Comparison of ENCODE assay signal across 22 cellular contexts in the genomic region with DNA sequence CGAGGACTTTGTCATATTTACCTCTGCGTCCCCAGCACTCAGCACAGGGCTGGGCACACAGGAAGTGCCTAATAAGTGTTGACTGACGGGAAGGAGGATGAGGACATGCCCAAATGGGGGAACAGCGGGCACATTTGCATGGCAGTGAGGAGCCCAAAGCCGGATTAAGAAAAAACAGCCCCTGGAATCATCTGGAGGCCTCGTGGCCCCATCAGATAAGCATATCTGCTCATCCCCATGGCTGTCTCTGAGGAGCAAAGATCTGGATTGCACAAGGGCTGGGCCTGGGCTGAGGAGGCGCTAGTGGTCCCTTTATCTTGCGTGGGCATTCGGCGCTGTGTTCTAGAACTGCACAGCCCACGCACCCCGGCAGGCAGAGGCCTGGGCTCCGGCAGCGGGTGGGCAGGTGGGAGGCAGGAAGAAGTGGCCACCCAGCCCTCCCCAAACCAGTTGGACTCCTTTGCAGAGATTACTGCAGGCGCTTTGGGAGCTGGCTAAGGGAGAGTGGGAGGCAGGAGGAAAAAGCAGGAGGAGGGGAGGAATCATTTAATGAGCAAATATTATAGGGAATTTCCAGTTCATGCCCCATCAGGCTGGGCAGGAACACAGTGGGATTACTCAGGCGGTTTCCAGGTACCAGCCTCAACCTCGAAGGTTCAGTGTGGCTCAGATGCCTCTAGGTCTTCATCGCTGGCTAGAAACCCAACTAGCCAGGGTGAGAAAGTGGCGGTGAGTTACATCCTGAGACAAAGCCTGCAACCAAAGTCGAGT.
DNase-seq lines count a peak whose midpoint lies in the region; ATAC-seq, FAIRE-seq and TF ChIP-seq lines count a peak whose summit lies in the region.
"Had no signal": no experiment of that assay in that cellular context is flagged by ENCODE, and none has a peak within 500 bp of the region (broad histone marks: within the 10 kb centered on the region; RNA-seq: fewer than 3 reads in every experiment).

No MANE protein-coding gene starts in this region.

- H3K27me3 Mint-ChIP-seq in activated CD8-positive, alpha-beta T cell treated with anti-CD3 and anti-CD28 coated beads, Interleukin-2, amount 10 ng/mL, durations not matched to agents 7 days and 5 days (ENCODE audit: low read depth) = peaks cover 17% of the 10 kb centered on the region

- no peaks in the 10 kb centered on the region for H3K9me3 ChIP-seq in HEK293 (ENCODE audit: control insufficient read depth, insufficient read depth, low read depth, low read length)
- H3K9me3 ChIP-seq: pancreas had no signal

- no peaks in the 10 kb centered on the region for H3K36me3 Mint-ChIP-seq in activated CD8-positive, alpha-beta T cell treated with anti-CD3 and anti-CD28 coated beads, Interleukin-2, amount 10 ng/mL, durations not matched to agents 7 days and 5 days (ENCODE audit: low read depth)

- H3K27ac ChIP-seq in HEK293 (ENCODE audit: extremely low read depth, low read depth, low read length) (no peak overlapping the region), foreskin keratinocyte (peak overlapping the region; percentile 7)
- H3K27ac ChIP-seq: pancreas had no signal

- H3K36me3 ChIP-seq in HEK293 (ENCODE audit: control insufficient read depth in 2 of 2, insufficient read depth in 1 of 2, low read length in 2 of 2) = no peaks in the 10 kb centered on the region
- H3K36me3 ChIP-seq: pancreas had no signal

- FAIRE-seq in RCC 7860 (lab: Jason Lieb, UNC) (no peak), frontal cortex (lab: Jason Lieb, UNC) (no peak)
- FAIRE-seq: colon, endometrium, pancreas had no signal

- H3K9me3 Mint-ChIP-seq in activated CD8-positive, alpha-beta T cell treated with anti-CD3 and anti-CD28 coated beads, Interleukin-2, amount 10 ng/mL, durations not matched to agents 7 days and 5 days (ENCODE audit: insufficient read depth) = no peaks in the 10 kb centered on the region

- DNase-seq in RCC 7860 (ENCODE audit: low spot score) = peak; percentile 63
- peak; percentile 81 to 85 for DNase-seq in foreskin keratinocyte
- DNase-seq in occipital lobe (lab: John Stamatoyannopoulos, UW) = peak; percentile 41
- DNase-seq in frontal cortex (ENCODE audit: low spot score in 2 of 2) = no peak
- DNase-seq in activated CD8-positive, alpha-beta T cell treated with anti-CD3 and anti-CD28 coated beads, Interleukin-2, amount 10 ng/mL, durations not matched to agents 7 days and 5 days = no peak
- DNase-seq in midbrain (lab: John Stamatoyannopoulos, UW) = no peak
- DNase-seq: activated CD4-positive, alpha-beta T cell treated with anti-CD3 and anti-CD28 coated beads for 4 hours; activated naive CD4-positive, alpha-beta T cell treated with anti-CD3 and anti-CD28 coated beads, Interleukin-2, amount 50 U/mL, for 16 hours; AML-193; foreskin fibroblast; hypothalamus; Karpas-422; NCI-H1105; NCI-H2107; NCI-H526; pancreas; stimulated activated CD8-positive, alpha-beta memory T cell treated with anti-CD3 and anti-CD28 coated beads, Interleukin-4, amount 100 ng/mL, for 48 hours; T1000 had no signal

- no peak overlapping the region for H3K4me3 Mint-ChIP-seq in activated CD8-positive, alpha-beta T cell treated with anti-CD3 and anti-CD28 coated beads, Interleukin-2, amount 10 ng/mL, durations not matched to agents 7 days and 5 days

- POLR2A ChIA-PET in HEK293 (lab: Yijun Ruan, JAX) = no interaction called here
- POLR2A ChIA-PET in activated CD8-positive, alpha-beta T cell treated with anti-CD3 and anti-CD28 coated beads, Interleukin-2, amount 10 ng/mL, durations not matched to agents 7 days and 5 days (lab: Charles Lee) = no interaction called here

- peaks cover 55% of the 10 kb centered on the region for H3K4me1 Mint-ChIP-seq in activated CD8-positive, alpha-beta T cell treated with anti-CD3 and anti-CD28 coated beads, Interleukin-2, amount 10 ng/mL, durations not matched to agents 7 days and 5 days (ENCODE audit: low read depth)

- no peaks in the 10 kb centered on the region for H3K4me1 ChIP-seq in HEK293 (ENCODE audit: control insufficient read depth, insufficient read depth, low read length)
- no peaks in the 10 kb centered on the region for H3K4me1 ChIP-seq in foreskin keratinocyte
- H3K4me1 ChIP-seq: pancreas had no signal

- CTCF ChIA-PET in HEK293 (lab: Yijun Ruan, JAX) = no interaction called here
- CTCF ChIA-PET in activated CD8-positive, alpha-beta T cell treated with anti-CD3 and anti-CD28 coated beads, Interleukin-2, amount 10 ng/mL, durations not matched to agents 7 days and 5 days (lab: Charles Lee) = no interaction called here

- peak; percentile 55 for ATAC-seq in foreskin keratinocyte
- ATAC-seq in activated CD8-positive, alpha-beta T cell treated with anti-CD3 and anti-CD28 coated beads, Interleukin-2, amount 10 ng/mL, durations not matched to agents 7 days and 5 days = no peak
- ATAC-seq: HCT116, pancreas had no signal

- TF ChIP-seq CTCF in HEK293 (tag by site-specific recombination; IDR thresholded peaks at IDR 0.05) = no peak
- TF ChIP-seq CTCF in foreskin keratinocyte (conservative IDR thresholded peaks at IDR 0.05) = no peak

- peaks cover 5% of the 10 kb centered on the region for H3K27me3 ChIP-seq in foreskin keratinocyte
- H3K27me3 ChIP-seq: pancreas had no signal

- no peak overlapping the region for H3K27ac Mint-ChIP-seq in activated CD8-positive, alpha-beta T cell treated with anti-CD3 and anti-CD28 coated beads, Interleukin-2, amount 10 ng/mL, durations not matched to agents 7 days and 5 days

- H3K4me3 ChIP-seq in HEK293 (ENCODE audit: low read depth, low read length) = no peak overlapping the region
- H3K4me3 ChIP-seq: pancreas had no signal

TF ChIP-seq in HEK293, 187 proteins besides CTCF, POLR2A, EP300 and RAD21:
- peak; percentile 97 for TF ChIP-seq EGR2 (tag by site-specific recombination; IDR thresholded peaks at IDR 0.05; ENCODE audit: low read depth)
- TF ChIP-seq ZNF140 (tag by site-specific recombination; IDR thresholded peaks at IDR 0.05) = no peak
- TF ChIP-seq ZNF585B (tag by site-specific recombination; IDR thresholded peaks at IDR 0.05) = no peak
- peak; percentile 91 for TF ChIP-seq ZFHX2 (tag by site-specific recombination; conservative IDR thresholded peaks at IDR 0.05)
TF ChIP-seq in HEK293: peak in this region for 2.

Comparison
In these comparisons a context has a peak if more than half of its experiments do, and no peak if none do; other contexts are left out.
1. DNase-seq: peak in RCC 7860 (single experiment), foreskin keratinocyte (2 of 2) and occipital lobe (single experiment); none in frontal cortex (0 of 2), activated CD8-positive, alpha-beta T cell treated with anti-CD3 and anti-CD28 coated beads, Interleukin-2, amount 10 ng/mL, durations not matched to agents 7 days and 5 days (single experiment) and midbrain (single experiment).